16 cellular contexts compared by ENCODE assay signal in the genomic region with DNA sequence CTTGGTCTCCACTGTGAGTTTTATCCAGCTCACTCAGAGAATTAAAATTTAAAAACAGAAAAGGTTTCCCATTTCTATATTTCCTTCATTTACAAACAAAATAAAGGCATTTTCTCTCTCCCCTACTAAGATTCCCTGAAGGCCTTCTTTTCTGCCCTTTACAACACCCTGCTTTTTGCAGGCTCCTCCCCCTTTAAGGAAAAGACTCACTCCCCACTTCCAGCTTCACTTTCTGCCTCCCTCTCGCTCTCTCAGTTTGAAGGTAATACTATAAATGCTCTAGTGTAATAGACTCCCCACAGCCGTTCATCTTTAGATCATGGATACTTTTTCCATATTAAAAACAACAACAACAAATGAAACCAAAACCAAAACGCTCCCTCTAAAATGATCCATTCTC. TPM values are rescaled to one million over a fixed set of nuclear protein-coding genes. Genes with fewer than 3 reads are reported as not detected.
DNase-seq lines count a peak whose midpoint lies in the region; ATAC-seq and TF ChIP-seq lines count a peak whose summit lies in the region.
"Had no signal": no experiment of that assay in that cellular context is flagged by ENCODE, and none has a peak within 500 bp of the region (broad histone marks: within the 10 kb centered on the region; RNA-seq: fewer than 3 reads in every experiment).

No MANE protein-coding gene starts in this region.

- TF ChIP-seq CTCF in KMS-11 (conservative IDR thresholded peaks at IDR 0.05; ENCODE audit: low read depth, low read length) (no peak), WTC11 (IDR thresholded peaks at IDR 0.05) (no peak), nephron progenitor cell (IDR thresholded peaks at IDR 0.05) (no peak), gastrocnemius medialis (IDR thresholded peaks at IDR 0.05 in 4 of 5, conservative IDR thresholded peaks at IDR 0.05 in 1 of 5) (no peak)

- H3K4me3 Mint-ChIP-seq in WTC11 (no peak overlapping the region), nephron progenitor cell (peak overlapping the region; percentile 0)

- POLR2A ChIA-PET in WTC11 (lab: Charles Lee): no interaction called here

- no peaks in the 10 kb centered on the region; the same call in 1 of the 2 replicates for H3K27me3 Mint-ChIP-seq in WTC11 (ENCODE audit: low read depth)
- H3K27me3 Mint-ChIP-seq in nephron progenitor cell (ENCODE audit: low read depth, poor library complexity): peaks cover 14% of the 10 kb centered on the region

- peaks cover 7% of the 10 kb centered on the region for H3K4me1 ChIP-seq in ACC112 (ENCODE audit: control insufficient read depth, insufficient read depth, low read length, unreplicated experiment)
- H3K4me1 ChIP-seq in KMS-11 (ENCODE audit: low read depth, poor library complexity, severe bottlenecking): peaks cover 79% of the 10 kb centered on the region
- H3K4me1 ChIP-seq in gastrocnemius medialis: no peaks in the 10 kb centered on the region
- H3K4me1 ChIP-seq: A549 had no signal

- H3K4me3 ChIP-seq in ACC112 (ENCODE audit: low read depth, low read length) (peak overlapping the region; percentile 53), KMS-11 (IDR thresholded peaks at IDR 0.05; ENCODE audit: insufficient read depth, low read depth, low read length) (no peak overlapping the region), gastrocnemius medialis (no peak overlapping the region)
- H3K4me3 ChIP-seq: A549 had no signal

- H4K20me1 ChIP-seq in KMS-11 (ENCODE audit: insufficient read depth): no peaks in the 10 kb centered on the region

- in situ Hi-C loops in gastrocnemius medialis (cut with MboI; ENCODE audit: low sequenced_read_pairs in 4 of 4): loop anchor here (10.0 to 25.0 kb wide), 3 partner anchors 129 to 372 kb away; a partner anchor contains a TSS

- H3K79me2 ChIP-seq in ACC112 (ENCODE audit: control insufficient read depth, insufficient read depth, low read length, unreplicated experiment) (no peaks in the 10 kb centered on the region), KMS-11 (ENCODE audit: insufficient read depth, low read depth) (no peaks in the 10 kb centered on the region)

- no peaks in the 10 kb centered on the region for H3K36me3 Mint-ChIP-seq in WTC11
- no peaks in the 10 kb centered on the region for H3K36me3 Mint-ChIP-seq in nephron progenitor cell (ENCODE audit: low read depth)

- peak overlapping the region; percentile 36; the same call in 1 of the 2 replicates for H3K4me2 ChIP-seq in KMS-11
- H3K4me2 ChIP-seq: A549 had no signal

- H3K27me3 ChIP-seq in ACC112 (ENCODE audit: insufficient read depth, low read length) (no peaks in the 10 kb centered on the region), KMS-11 (ENCODE audit: insufficient read depth, low read depth) (no peaks in the 10 kb centered on the region), gastrocnemius medialis (no peaks in the 10 kb centered on the region)

- intact Hi-C loops in gastrocnemius medialis (cut with DNase I; ENCODE audit: low total_unique reads): no loop called here

- peak overlapping the region; percentile 88 for H2AFZ ChIP-seq in ACC112 (ENCODE audit: low read length, unreplicated experiment)
- no peak overlapping the region for H2AFZ ChIP-seq in KMS-11 (ENCODE audit: low read depth)

- no peak overlapping the region for H3K9ac ChIP-seq in KMS-11

- H3K27ac ChIP-seq in ACC112 (ENCODE audit: low read depth, low read length) (no peak overlapping the region), KMS-11 (no peak overlapping the region), gastrocnemius medialis (no peak overlapping the region)
- H3K27ac ChIP-seq: A549 had no signal

- H3K36me3 ChIP-seq in ACC112 (ENCODE audit: insufficient read depth, low read length) (no peaks in the 10 kb centered on the region), KMS-11 (ENCODE audit: insufficient read depth) (no peaks in the 10 kb centered on the region), gastrocnemius medialis (no peaks in the 10 kb centered on the region)

- no peaks in the 10 kb centered on the region for H3K9me3 Mint-ChIP-seq in WTC11
- H3K9me3 Mint-ChIP-seq in nephron progenitor cell: no peaks in the 10 kb centered on the region

- peaks cover 38% of the 10 kb centered on the region for H3K4me1 Mint-ChIP-seq in WTC11
- H3K4me1 Mint-ChIP-seq in nephron progenitor cell: peaks cover 41% of the 10 kb centered on the region

- no peak for TF ChIP-seq POLR2A in gastrocnemius medialis (IDR thresholded peaks at IDR 0.05)

- H3K27ac Mint-ChIP-seq in WTC11 (peak overlapping the region; percentile 16; the same call in 1 of the 2 replicates), nephron progenitor cell (peak overlapping the region; percentile 3)

- CTCF ChIA-PET in WTC11 (lab: Charles Lee): interaction anchor here (2.2 to 3.7 kb wide), 3 partner anchors 14 to 82 kb away, joined by 7 to 22 read pairs (median 9); no protein-coding TSS in a partner anchor

- ATAC-seq in WTC11 (peak; percentile 31), HG02759 (IDR thresholded peaks at IDR 0.05; ENCODE audit: unreplicated experiment) (no peak), gastrocnemius medialis (no peak), GM19324 (IDR thresholded peaks at IDR 0.05; ENCODE audit: low FRiP score, unreplicated experiment) (no peak)
- ATAC-seq: A549, Panc1 had no signal

- H3K9me3 ChIP-seq in gastrocnemius medialis: no peaks in the 10 kb centered on the region
- H3K9me3 ChIP-seq: A549 had no signal

- DNase-seq in WTC11 (ENCODE audit: low spot score): no peak
- DNase-seq in nephron progenitor cell: no peak
- DNase-seq in globus pallidus (ENCODE audit: low spot score): no peak
- no peak for DNase-seq in gastrocnemius medialis
- DNase-seq: Calu3, DND-41, GDM1, NCI-H1436 treated with DMSO at 0.1 percent for 48 hours, NCI-H774, Right ventricle myocardium superior had no signal

TF ChIP-seq in WTC11, 78 proteins besides CTCF, POLR2A, EP300 and RAD21 (continues in another document):
- TF ChIP-seq ATF1 (CRISPR knock-in tag; IDR thresholded peaks at IDR 0.05) (no peak), RELA (CRISPR knock-in tag; IDR thresholded peaks at IDR 0.05; ENCODE audit: borderline replicate concordance) (no peak), SP1 (CRISPR knock-in tag; conservative IDR thresholded peaks at IDR 0.05) (no peak), ZNF423 (CRISPR knock-in tag; IDR thresholded peaks at IDR 0.05) (no peak), ZNF232 (CRISPR knock-in tag; IDR thresholded peaks at IDR 0.05) (no peak), TEAD4 (CRISPR knock-in tag; IDR thresholded peaks at IDR 0.05) (no peak), NFE2L1 (CRISPR knock-in tag; IDR thresholded peaks at IDR 0.05) (no peak), MYBL2 (CRISPR knock-in tag; IDR thresholded peaks at IDR 0.05) (no peak), TCF7 (CRISPR knock-in tag; IDR thresholded peaks at IDR 0.05; ENCODE audit: low read depth) (no peak), CREB1 (CRISPR knock-in tag; IDR thresholded peaks at IDR 0.05) (no peak)
- TF ChIP-seq, protein P1, sequence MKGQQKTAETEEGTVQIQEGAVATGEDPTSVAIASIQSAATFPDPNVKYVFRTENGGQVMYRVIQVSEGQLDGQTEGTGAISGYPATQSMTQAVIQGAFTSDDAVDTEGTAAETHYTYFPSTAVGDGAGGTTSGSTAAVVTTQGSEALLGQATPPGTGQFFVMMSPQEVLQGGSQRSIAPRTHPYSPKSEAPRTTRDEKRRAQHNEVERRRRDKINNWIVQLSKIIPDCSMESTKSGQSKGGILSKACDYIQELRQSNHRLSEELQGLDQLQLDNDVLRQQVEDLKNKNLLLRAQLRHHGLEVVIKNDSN (CRISPR knock-in tag; IDR thresholded peaks at IDR 0.05): no peak
- TF ChIP-seq, protein P2, sequence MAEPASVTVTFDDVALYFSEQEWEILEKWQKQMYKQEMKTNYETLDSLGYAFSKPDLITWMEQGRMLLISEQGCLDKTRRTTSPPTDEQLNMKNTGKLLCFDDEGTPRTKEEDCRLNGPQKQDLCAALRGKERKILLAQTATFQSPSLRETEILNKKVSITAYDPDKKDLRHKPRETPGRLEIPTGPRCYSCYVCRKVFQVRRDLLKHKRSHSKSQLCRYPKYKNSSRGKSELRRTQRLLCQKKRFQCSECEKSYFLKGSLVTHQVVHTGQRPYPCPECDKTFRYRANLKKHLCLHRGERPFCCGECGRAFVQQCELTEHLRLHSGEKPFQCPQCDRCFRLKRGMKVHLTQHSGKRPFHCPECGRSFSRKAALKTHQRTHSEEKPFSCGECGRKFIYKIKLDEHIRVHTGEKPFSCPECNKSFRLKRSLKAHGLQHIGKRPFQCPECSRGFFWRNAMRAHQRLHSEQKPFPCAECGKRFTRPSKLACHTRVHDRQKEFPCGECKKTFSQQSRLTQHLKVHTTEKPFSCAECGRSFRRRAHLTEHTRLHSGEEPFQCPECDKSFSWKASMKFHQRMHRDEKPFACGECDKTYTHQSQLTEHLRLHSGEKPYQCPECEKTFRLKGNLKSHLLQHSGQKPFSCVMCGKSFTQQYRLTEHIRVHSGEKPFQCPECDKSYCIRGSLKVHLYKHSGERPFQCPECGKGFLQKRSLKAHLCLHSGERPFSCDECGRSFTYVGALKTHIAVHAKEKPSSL (CRISPR knock-in tag; conservative IDR thresholded peaks at IDR 0.05): no peak
- TF ChIP-seq, protein P3, sequence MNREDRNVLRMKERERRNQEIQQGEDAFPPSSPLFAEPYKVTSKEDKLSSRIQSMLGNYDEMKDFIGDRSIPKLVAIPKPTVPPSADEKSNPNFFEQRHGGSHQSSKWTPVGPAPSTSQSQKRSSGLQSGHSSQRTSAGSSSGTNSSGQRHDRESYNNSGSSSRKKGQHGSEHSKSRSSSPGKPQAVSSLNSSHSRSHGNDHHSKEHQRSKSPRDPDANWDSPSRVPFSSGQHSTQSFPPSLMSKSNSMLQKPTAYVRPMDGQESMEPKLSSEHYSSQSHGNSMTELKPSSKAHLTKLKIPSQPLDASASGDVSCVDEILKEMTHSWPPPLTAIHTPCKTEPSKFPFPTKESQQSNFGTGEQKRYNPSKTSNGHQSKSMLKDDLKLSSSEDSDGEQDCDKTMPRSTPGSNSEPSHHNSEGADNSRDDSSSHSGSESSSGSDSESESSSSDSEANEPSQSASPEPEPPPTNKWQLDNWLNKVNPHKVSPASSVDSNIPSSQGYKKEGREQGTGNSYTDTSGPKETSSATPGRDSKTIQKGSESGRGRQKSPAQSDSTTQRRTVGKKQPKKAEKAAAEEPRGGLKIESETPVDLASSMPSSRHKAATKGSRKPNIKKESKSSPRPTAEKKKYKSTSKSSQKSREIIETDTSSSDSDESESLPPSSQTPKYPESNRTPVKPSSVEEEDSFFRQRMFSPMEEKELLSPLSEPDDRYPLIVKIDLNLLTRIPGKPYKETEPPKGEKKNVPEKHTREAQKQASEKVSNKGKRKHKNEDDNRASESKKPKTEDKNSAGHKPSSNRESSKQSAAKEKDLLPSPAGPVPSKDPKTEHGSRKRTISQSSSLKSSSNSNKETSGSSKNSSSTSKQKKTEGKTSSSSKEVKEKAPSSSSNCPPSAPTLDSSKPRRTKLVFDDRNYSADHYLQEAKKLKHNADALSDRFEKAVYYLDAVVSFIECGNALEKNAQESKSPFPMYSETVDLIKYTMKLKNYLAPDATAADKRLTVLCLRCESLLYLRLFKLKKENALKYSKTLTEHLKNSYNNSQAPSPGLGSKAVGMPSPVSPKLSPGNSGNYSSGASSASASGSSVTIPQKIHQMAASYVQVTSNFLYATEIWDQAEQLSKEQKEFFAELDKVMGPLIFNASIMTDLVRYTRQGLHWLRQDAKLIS (CRISPR knock-in tag; IDR thresholded peaks at IDR 0.05; ENCODE audit: borderline replicate concordance): no peak

RNA-seq across cellular contexts. Expression of a gene that starts 53.3 kb away (rescaled TPM):
- 18.3 to 19.1 TPM (median 18.9 TPM) in 3 replicates for total RNA-seq in WTC11 (2021)
- 10 to 100 TPM in 1 of 4 donors, under 1 TPM in 1, not detected in 2; 0.62 to 21.2 TPM for total RNA-seq in gastrocnemius medialis
